27 cellular contexts compared by ENCODE assay signal in genomic region chr15:57201578-57201977, GRCh38.
"Had no signal": no experiment of that assay in that cellular context is flagged by ENCODE, and none has a peak within 500 bp of the region (broad histone marks: within the 10 kb centered on the region; RNA-seq: fewer than 3 reads in every experiment).

No MANE protein-coding gene starts in this region.

- H3K27me3 ChIP-seq: ascending aorta, cardiac muscle cell, spleen, testis had no signal

- H3K9me3 Mint-ChIP-seq: activated naive CD8-positive, alpha-beta T cell treated with anti-CD3 and anti-CD28 coated beads, Interleukin-2, amount 10 ng/mL, durations not matched to agents 7 days and 5 days; activated T-cell treated with anti-CD3 and anti-CD28 coated beads, Interleukin-2, amount 50 U/mL, for 72 hours; brain; effector memory CD8-positive, alpha-beta T cell; naive thymus-derived CD4-positive, alpha-beta T cell had no signal

- H3K36me3 ChIP-seq: ascending aorta, cardiac muscle cell, left ventricle myocardium inferior had no signal

- H3K27ac ChIP-seq: ascending aorta, coronary artery, left ventricle myocardium inferior, spleen, testis had no signal

- ATAC-seq: activated T-cell treated with anti-CD3 and anti-CD28 coated beads, Interleukin-2, amount 50 U/mL, for 72 hours; effector memory CD8-positive, alpha-beta T cell; naive thymus-derived CD4-positive, alpha-beta T cell; SK-N-SH treated with all-trans-retinoic acid at 6 μM for 48 hours had no signal

- DNase-seq: activated CD4-positive, alpha-beta T cell treated with anti-CD3 and anti-CD28 coated beads for 1 hour; activated CD4-positive, alpha-beta T cell treated with anti-CD3 and anti-CD28 coated beads, Interleukin-2, amount 50 U/mL, for 1 hour; activated naive CD4-positive, alpha-beta T cell treated with Interleukin-2 at 50 U/mL for 16 hours; activated naive CD8-positive, alpha-beta T cell treated with anti-CD3 and anti-CD28 coated beads, Interleukin-2, amount 10 ng/mL, durations not matched to agents 7 days and 5 days; activated T-cell treated with anti-CD3 and anti-CD28 coated beads for 4 hours; activated T-cell treated with anti-CD3 and anti-CD28 coated beads, Interleukin-2, amount 50 U/mL, for 72 hours; cerebellar nuclear complex; effector memory CD8-positive, alpha-beta T cell; erythroblast; foreskin fibroblast; head of caudate nucleus; left ventricle myocardium inferior; naive thymus-derived CD4-positive, alpha-beta T cell; posterior cingulate gyrus; right cardiac atrium; spleen; stimulated activated CD4-positive, alpha-beta T cell treated with anti-CD3 and anti-CD28 coated beads, Interleukin-2, amount 100 ng/mL, for 48 hours; stimulated activated naive CD4-positive, alpha-beta T cell treated with Interleukin-2 at 50 U/mL for 16 hours; T-helper 2 cell; testis; trophoblast cell had no signal

- H3K27ac Mint-ChIP-seq: activated naive CD8-positive, alpha-beta T cell treated with anti-CD3 and anti-CD28 coated beads, Interleukin-2, amount 10 ng/mL, durations not matched to agents 7 days and 5 days had no signal

- H3K27me3 Mint-ChIP-seq: activated naive CD8-positive, alpha-beta T cell treated with anti-CD3 and anti-CD28 coated beads, Interleukin-2, amount 10 ng/mL, durations not matched to agents 7 days and 5 days; brain; effector memory CD8-positive, alpha-beta T cell; naive thymus-derived CD4-positive, alpha-beta T cell had no signal

- H3K9me3 ChIP-seq: ascending aorta, left ventricle myocardium inferior, spleen, testis had no signal

- H3K4me3 ChIP-seq: ascending aorta, cardiac muscle cell, coronary artery, left ventricle myocardium inferior, lung, spleen, testis had no signal

- H3K4me1 Mint-ChIP-seq: activated naive CD8-positive, alpha-beta T cell treated with anti-CD3 and anti-CD28 coated beads, Interleukin-2, amount 10 ng/mL, durations not matched to agents 7 days and 5 days had no signal

- H3K4me1 ChIP-seq: ascending aorta, testis had no signal

- H3K4me3 Mint-ChIP-seq: activated naive CD8-positive, alpha-beta T cell treated with anti-CD3 and anti-CD28 coated beads, Interleukin-2, amount 10 ng/mL, durations not matched to agents 7 days and 5 days; activated T-cell treated with anti-CD3 and anti-CD28 coated beads, Interleukin-2, amount 50 U/mL, for 72 hours; brain; effector memory CD8-positive, alpha-beta T cell; naive thymus-derived CD4-positive, alpha-beta T cell had no signal
